In the genomic region with DNA sequence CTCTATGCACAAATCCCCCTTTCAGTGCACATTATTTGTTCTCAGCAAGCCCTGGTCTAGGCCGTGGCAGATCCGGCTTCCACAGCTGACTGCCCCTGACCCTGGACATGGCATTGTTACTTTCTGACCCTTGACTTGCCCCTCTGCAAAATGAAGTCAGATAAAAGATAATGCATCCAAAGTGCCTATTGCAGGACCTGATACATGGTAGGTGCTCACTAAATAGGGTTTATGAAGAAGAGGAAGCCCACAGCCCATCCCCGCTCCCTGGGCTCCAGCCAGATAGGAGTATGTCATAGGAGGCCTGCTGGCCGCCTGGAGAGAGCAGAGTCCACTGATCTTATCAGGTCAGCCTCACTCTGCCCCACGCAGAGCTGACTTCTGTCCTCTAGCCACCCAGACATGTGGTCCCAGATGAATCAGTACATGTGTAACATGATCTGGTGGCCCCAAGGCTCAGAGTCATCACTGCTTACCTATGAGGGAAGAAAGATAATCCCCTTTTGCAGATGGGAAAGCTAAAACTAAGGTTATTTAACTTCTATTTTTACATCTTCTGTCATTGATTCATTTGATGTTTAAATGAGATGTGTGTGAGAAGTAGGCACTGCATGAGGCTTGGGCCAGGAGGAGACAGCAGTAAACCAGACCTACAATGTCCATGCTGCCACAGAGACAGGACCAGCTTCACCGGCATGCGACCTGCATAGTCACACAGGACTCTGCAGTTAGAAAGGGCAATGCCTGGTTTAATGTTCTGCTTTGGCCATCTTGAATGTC, we compare ENCODE assay signal across 18 cellular contexts. TPM values are rescaled to one million over a fixed set of nuclear protein-coding genes. Genes with fewer than 3 reads are reported as not detected.
DNase-seq lines count a peak whose midpoint lies in the region; TF ChIP-seq lines count a peak whose summit lies in the region.
"Had no signal": no experiment of that assay in that cellular context is flagged by ENCODE, and none has a peak within 500 bp of the region (broad histone marks: within the 10 kb centered on the region; RNA-seq: fewer than 3 reads in every experiment).

No MANE protein-coding gene starts in this region.

- no peak overlapping the region for H3K4me3 Mint-ChIP-seq in endodermal cell
- H3K4me3 Mint-ChIP-seq in chondrocyte (ENCODE audit: unreplicated experiment): no peak overlapping the region
- H3K4me3 Mint-ChIP-seq: activated T-cell treated with anti-CD3 and anti-CD28 coated beads, Interleukin-2, amount 50 U/mL, for 24 hours; B cell; dendritic cell treated with granulocyte-macrophage colony-stimulating factor and Interleukin-4, amounts not matched to agents 40 ng/mL and 50 ng/mL, for 4 days; memory B cell; natural killer cell treated with Interleukin-12 subunit alpha and Interleukin-12 subunit beta and Interleukin-15 and Interleukin-18, amount 100 ng/mL, for 72 hours had no signal

- peaks cover 3% of the 10 kb centered on the region for H3K79me2 ChIP-seq in parathyroid adenoma

- H2AFZ ChIP-seq in parathyroid adenoma: no peak overlapping the region

- H3K36me3 ChIP-seq in endodermal cell (ENCODE audit: control insufficient read depth, insufficient read depth, low read length) (no peaks in the 10 kb centered on the region), parathyroid adenoma (ENCODE audit: control insufficient read depth, insufficient read depth, low read length) (no peaks in the 10 kb centered on the region)

- H3K27me3 ChIP-seq in endodermal cell (ENCODE audit: control insufficient read depth, insufficient read depth, low read length, poor library complexity, severe bottlenecking): no peaks in the 10 kb centered on the region
- H3K27me3 ChIP-seq in parathyroid adenoma (ENCODE audit: control insufficient read depth, insufficient read depth, low read length): no peaks in the 10 kb centered on the region

- 92 to 100% methylated on average over 4 to 7 of the region's 7 CpGs for WGBS in endodermal cell (ENCODE audit: insufficient coverage in 1 of 2, insufficient read length in 1 of 2), 2 experiments

- H3K9ac ChIP-seq in endodermal cell (ENCODE audit: extremely low read depth, low read length, poor library complexity, severe bottlenecking): no peak overlapping the region
- no peak overlapping the region for H3K9ac ChIP-seq in parathyroid adenoma

- H3K9me3 Mint-ChIP-seq in endodermal cell (no peaks in the 10 kb centered on the region), chondrocyte (ENCODE audit: low read depth) (no peaks in the 10 kb centered on the region)
- H3K9me3 Mint-ChIP-seq: activated T-cell treated with anti-CD3 and anti-CD28 coated beads, Interleukin-2, amount 50 U/mL, for 24 hours; dendritic cell treated with granulocyte-macrophage colony-stimulating factor and Interleukin-4, amounts not matched to agents 40 ng/mL and 50 ng/mL, for 4 days; natural killer cell treated with Interleukin-12 subunit alpha and Interleukin-12 subunit beta and Interleukin-15 and Interleukin-18, amount 100 ng/mL, for 72 hours had no signal

- H3K36me3 Mint-ChIP-seq in endodermal cell (ENCODE audit: low read depth) (no peaks in the 10 kb centered on the region), chondrocyte (ENCODE audit: low read depth) (no peaks in the 10 kb centered on the region)
- H3K36me3 Mint-ChIP-seq: memory B cell; natural killer cell treated with Interleukin-12 subunit alpha and Interleukin-12 subunit beta and Interleukin-15 and Interleukin-18, amount 100 ng/mL, for 72 hours had no signal

- H3K4me2 ChIP-seq in parathyroid adenoma (ENCODE audit: low read length): peak overlapping the region; percentile 1

- H3K27ac ChIP-seq in endodermal cell (ENCODE audit: low read depth, low read length) (no peak overlapping the region), parathyroid adenoma (peak overlapping the region; percentile 20)

- H3K27ac Mint-ChIP-seq in endodermal cell (no peak overlapping the region), chondrocyte (ENCODE audit: unreplicated experiment) (no peak overlapping the region)
- H3K27ac Mint-ChIP-seq: activated T-cell treated with anti-CD3 and anti-CD28 coated beads, Interleukin-2, amount 50 U/mL, for 24 hours; B cell; dendritic cell treated with granulocyte-macrophage colony-stimulating factor and Interleukin-4, amounts not matched to agents 40 ng/mL and 50 ng/mL, for 4 days; memory B cell; natural killer cell treated with Interleukin-12 subunit alpha and Interleukin-12 subunit beta and Interleukin-15 and Interleukin-18, amount 100 ng/mL, for 72 hours had no signal

- H3K4me3 ChIP-seq in endodermal cell (ENCODE audit: low read length) (no peak overlapping the region), parathyroid adenoma (ENCODE audit: low read depth, low read length) (no peak overlapping the region)

- H3K4me1 Mint-ChIP-seq in endodermal cell (peaks cover 3% of the 10 kb centered on the region), chondrocyte (ENCODE audit: low read depth) (no peaks in the 10 kb centered on the region)
- H3K4me1 Mint-ChIP-seq: B cell, memory B cell had no signal

- no peak for TF ChIP-seq CTCF in endodermal cell (conservative IDR thresholded peaks at IDR 0.05)
- TF ChIP-seq CTCF in parathyroid adenoma (IDR thresholded peaks at IDR 0.05): no peak
- TF ChIP-seq CTCF in chondrocyte (IDR thresholded peaks at IDR 0.05): no peak

- DNase-seq in ELR (ENCODE audit: low read depth): peak; percentile 60
- peak; percentile 16 for DNase-seq in RKO (ENCODE audit: low spot score)
- peak; percentile 33 for DNase-seq in endodermal cell
- DNase-seq in activated T-cell treated with anti-CD3 and anti-CD28 coated beads, Interleukin-2, amount 50 U/mL, for 1 hour: no peak
- DNase-seq in cerebellar nuclear complex (lab: John Stamatoyannopoulos, UW): no peak
- DNase-seq in chondrocyte (ENCODE audit: low spot score): no peak
- no peak for DNase-seq in OCI-M2 (lab: John Stamatoyannopoulos, UW; ENCODE audit: unreplicated experiment)
- DNase-seq: activated naive CD4-positive, alpha-beta T cell treated with anti-CD3 and anti-CD28 coated beads, Interleukin-2, amount 50 U/mL, for 16 hours; activated T-cell treated with anti-CD3 and anti-CD28 coated beads, Interleukin-2, amount 50 U/mL, for 24 hours; DMS153; erythroblast; NCI-H187 treated with DMSO at 0.1 percent for 48 hours had no signal

- H3K4me1 ChIP-seq in endodermal cell (ENCODE audit: control insufficient read depth, insufficient read depth, low read length) (no peaks in the 10 kb centered on the region), parathyroid adenoma (peaks cover 39% of the 10 kb centered on the region)

- H3K9me3 ChIP-seq in endodermal cell (ENCODE audit: control insufficient read depth, low read length): no peaks in the 10 kb centered on the region
- H3K9me3 ChIP-seq in parathyroid adenoma (ENCODE audit: control insufficient read depth, low read length): no peaks in the 10 kb centered on the region

- H3K27me3 Mint-ChIP-seq in endodermal cell (ENCODE audit: insufficient read depth): peaks cover 10% of the 10 kb centered on the region
- H3K27me3 Mint-ChIP-seq in chondrocyte (ENCODE audit: low read depth): peaks cover 10% of the 10 kb centered on the region

RNA-seq across cellular contexts. Expression of gene MAFB, which starts 20.4 kb away (rescaled TPM):
- 1 to 10 TPM in 1 of 2 donors, under 1 TPM in 1; 0.90 to 1.5 TPM for total RNA-seq in endodermal cell
- 6.6 TPM for polyA plus RNA-seq in endodermal cell (2013, experiment 1 of 2)
- 5.8 TPM for polyA plus RNA-seq in endodermal cell (2013, experiment 2 of 2)
- total RNA-seq in chondrocyte: 3.0 to 5.4 TPM (median 4.2 TPM) in 3 replicates
- total RNA-seq: NCI-H460 had no signal

Comparison
In these comparisons a context has a peak if more than half of its experiments do, and no peak if none do; other contexts are left out.
1. DNase-seq: peak in ELR (single experiment), RKO (single experiment) and endodermal cell (single experiment); none in activated T-cell treated with anti-CD3 and anti-CD28 coated beads, Interleukin-2, amount 50 U/mL, for 1 hour (single experiment), cerebellar nuclear complex (0 of 2), chondrocyte (single experiment) and OCI-M2 (single experiment).